In genomic region chr7:66163186-66163610, GRCh38 we compare ENCODE assay signal across 25 cellular contexts. TPM values are rescaled to one million over a fixed set of nuclear protein-coding genes. Genes with fewer than 3 reads are reported as not detected.
DNase-seq lines count a peak whose midpoint lies in the region; ATAC-seq, FAIRE-seq and TF ChIP-seq lines count a peak whose summit lies in the region.
"Had no signal": no experiment of that assay in that cellular context is flagged by ENCODE, and none has a peak within 500 bp of the region (broad histone marks: within the 10 kb centered on the region; RNA-seq: fewer than 3 reads in every experiment).

No MANE protein-coding gene starts in this region.

- TF ChIP-seq RAD21 in HepG2 (CRISPR knock-in tag; IDR thresholded peaks at IDR 0.05): no peak

- no peaks in the 10 kb centered on the region for H3K27me3 Mint-ChIP-seq in MCF 10A (ENCODE audit: insufficient read depth, unreplicated experiment)
- H3K27me3 Mint-ChIP-seq: B cell; CD4-positive, CD25-positive, alpha-beta regulatory T cell had no signal

- H3K9me3 Mint-ChIP-seq in MCF 10A (ENCODE audit: unreplicated experiment): no peaks in the 10 kb centered on the region
- H3K9me3 Mint-ChIP-seq: HFFc6 had no signal

- CTCF ChIA-PET in MCF 10A (lab: Yijun Ruan, JAX): interaction anchor here (0.7 to 1.1 kb wide), 2 partner anchors 9 to 15 kb away, joined by 3 to 5 read pairs; no protein-coding TSS in a partner anchor
- CTCF ChIA-PET in mammary epithelial cell (lab: Charles Lee; ENCODE audit: low non-redundant PET): no interaction called here
- CTCF ChIA-PET in HepG2 (lab: Yijun Ruan, JAX; ENCODE audit: low intra/inter-chr PET ratio, low total read pairs): no interaction called here

- peak; percentile 64 for ATAC-seq in HepG2
- peak in 2 of 4 donors; percentile 40 to 69 for ATAC-seq in psoas muscle
- ATAC-seq in GM18870 (IDR thresholded peaks at IDR 0.05; ENCODE audit: unreplicated experiment): no peak
- ATAC-seq: CD8-positive, alpha-beta T cell had no signal

- intact Hi-C loops in MCF 10A (cut with micrococcal nuclease): no loop called here
- intact Hi-C loops in breast epithelium (cut with DNase I; ENCODE audit: low total_unique reads): no loop called here
- intact Hi-C loops in mammary epithelial cell (cut with micrococcal nuclease): no loop called here
- intact Hi-C loops in HepG2 (cut with micrococcal nuclease; ENCODE audit: unreplicated experiment): no loop called here
- intact Hi-C loops in psoas muscle (cut with DNase I): no loop called here

- H3K79me2 ChIP-seq in mammary epithelial cell (ENCODE audit: insufficient read depth, low read length): no peaks in the 10 kb centered on the region
- H3K79me2 ChIP-seq in HepG2 (ENCODE audit: insufficient read depth, low read length): no peaks in the 10 kb centered on the region

- H3K27ac ChIP-seq in breast epithelium (no peak overlapping the region), mammary epithelial cell (ENCODE audit: insufficient read depth, low read depth, low read length) (no peak overlapping the region), HepG2 (ENCODE audit: extremely low read length, insufficient read depth, low read length) (no peak overlapping the region), psoas muscle (no peak overlapping the region)
- H3K27ac ChIP-seq: 22Rv1, BLaER1, C4-2B had no signal

- H3K36me3 ChIP-seq in breast epithelium (no peaks in the 10 kb centered on the region), mammary epithelial cell (ENCODE audit: insufficient read depth, low read length) (peaks cover 3% of the 10 kb centered on the region), HepG2 (replicated peaks in 1 of 2; ENCODE audit: control insufficient read depth in 1 of 2, insufficient read depth in 2 of 2, low read length in 2 of 2) (no peaks in the 10 kb centered on the region; a peak in 1 of 5 replicates), psoas muscle (ENCODE audit: insufficient read depth in 1 of 2, low read depth in 1 of 2) (peaks cover 0 to 11% of the 10 kb centered on the region in 2 donors)

- no peak for FAIRE-seq in HepG2 (lab: Jason Lieb, UNC)
- FAIRE-seq: A204.1, GM12891, GM18507, H54 had no signal

- H2AFZ ChIP-seq in mammary epithelial cell (ENCODE audit: low read depth, low read length): no peak overlapping the region
- H2AFZ ChIP-seq in HepG2 (ENCODE audit: low read length): no peak overlapping the region

- H3K4me1 ChIP-seq in breast epithelium: no peaks in the 10 kb centered on the region
- H3K4me1 ChIP-seq in mammary epithelial cell (ENCODE audit: insufficient read depth, low read length): no peaks in the 10 kb centered on the region
- peaks cover 19% of the 10 kb centered on the region for H3K4me1 ChIP-seq in HepG2 (ENCODE audit: insufficient read depth, low read length)
- no peaks in the 10 kb centered on the region for H3K4me1 ChIP-seq in psoas muscle
- H3K4me1 ChIP-seq: BLaER1, HAP-1 had no signal

- no peaks in the 10 kb centered on the region for H3K4me1 Mint-ChIP-seq in MCF 10A (ENCODE audit: insufficient read depth, unreplicated experiment)
- H3K4me1 Mint-ChIP-seq: B cell; CD4-positive, CD25-positive, alpha-beta regulatory T cell had no signal

- POLR2A ChIA-PET in MCF 10A (lab: Yijun Ruan, JAX): no interaction called here
- POLR2A ChIA-PET in HepG2 (lab: Yijun Ruan, JAX): no interaction called here

- in situ Hi-C loops in mammary epithelial cell (cut with MboI; ENCODE audit: low sequenced_read_pairs in 2 of 2): no loop called here
- in situ Hi-C loops in HepG2 (cut with HindIII; ENCODE audit: extremely low pct_ligation_motif_present, low pct_unique_long_range_greater_than_20kb): no loop called here

- H3K36me3 Mint-ChIP-seq in MCF 10A (ENCODE audit: insufficient read depth, unreplicated experiment): peaks cover 10% of the 10 kb centered on the region

- BruUV-seq in MCF 10A (replicated peaks; lab: Mats Ljungman, UMichigan) (no TSS peak), mammary epithelial cell (replicated peaks; lab: Mats Ljungman, UMichigan) (no TSS peak), HepG2 (replicated peaks; lab: Mats Ljungman, UMichigan) (no TSS peak)

- no peak overlapping the region for H3K4me3 ChIP-seq in breast epithelium
- H3K4me3 ChIP-seq in mammary epithelial cell (replicated peaks in 1 of 3; ENCODE audit: insufficient read depth in 1 of 3, low read depth in 2 of 3, low read length in 3 of 3): no peak overlapping the region
- no peak overlapping the region for H3K4me3 ChIP-seq in HepG2 (replicated peaks in 1 of 3; ENCODE audit: insufficient read depth in 1 of 3, low read depth in 2 of 3, low read length in 3 of 3)
- no peak overlapping the region for H3K4me3 ChIP-seq in psoas muscle
- H3K4me3 ChIP-seq: BLaER1, HAP-1 had no signal

- no peaks in the 10 kb centered on the region for H3K27me3 ChIP-seq in breast epithelium
- no peaks in the 10 kb centered on the region for H3K27me3 ChIP-seq in mammary epithelial cell (ENCODE audit: insufficient read depth, low read length)
- no peaks in the 10 kb centered on the region for H3K27me3 ChIP-seq in HepG2 (ENCODE audit: control insufficient read depth in 1 of 2, insufficient read depth in 2 of 2, low read length in 2 of 2)
- H3K27me3 ChIP-seq in psoas muscle (ENCODE audit: insufficient read depth in 3 of 3, low read length in 2 of 3): no peaks in the 10 kb centered on the region
- H3K27me3 ChIP-seq: BLaER1 had no signal

- peak; percentile 22 for DNase-seq in MCF 10A (ENCODE audit: unreplicated experiment)
- DNase-seq in breast epithelium (ENCODE audit: low spot score in 2 of 2): no peak
- DNase-seq in mammary epithelial cell: peak; percentile 25
- no peak for DNase-seq in HepG2 (ENCODE audit: low spot score)
- DNase-seq in psoas muscle: peak; percentile 26 to 67
- DNase-seq in LoVo (ENCODE audit: low spot score): no peak
- no peak for DNase-seq in COLO829 (ENCODE audit: low spot score)
- DNase-seq: Calu3; CD4-positive, CD25-positive, alpha-beta regulatory T cell; CD8-positive, alpha-beta T cell; DMS53; DMS79 treated with DMSO at 0.1 percent for 48 hours; GF-D8; GOT3; HFFc6 had no signal

- H3K27ac Mint-ChIP-seq in MCF 10A (ENCODE audit: low read depth, unreplicated experiment): no peak overlapping the region
- H3K27ac Mint-ChIP-seq: B cell; CD4-positive, CD25-positive, alpha-beta regulatory T cell; CD8-positive, alpha-beta T cell; HFFc6 had no signal

- dilution Hi-C loops in mammary epithelial cell (cut with HindIII; ENCODE audit: low sequenced_read_pairs): no loop called here

- peaks cover 4 to 12% of the 10 kb centered on the region in 2 donors for H3K9me3 ChIP-seq in breast epithelium
- H3K9me3 ChIP-seq in mammary epithelial cell (replicated peaks; ENCODE audit: insufficient read depth, low read length): no peaks in the 10 kb centered on the region
- H3K9me3 ChIP-seq in HepG2 (ENCODE audit: low read length): no peaks in the 10 kb centered on the region
- no peaks in the 10 kb centered on the region for H3K9me3 ChIP-seq in psoas muscle
- H3K9me3 ChIP-seq: HAP-1 had no signal

- no peak for TF ChIP-seq CTCF in MCF 10A (IDR thresholded peaks at IDR 0.05; ENCODE audit: unreplicated experiment)
- TF ChIP-seq CTCF in breast epithelium (IDR thresholded peaks at IDR 0.05): no peak
- TF ChIP-seq CTCF in mammary epithelial cell (conservative IDR thresholded peaks at IDR 0.05 in 1 of 2, IDR thresholded peaks at IDR 0.05 in 1 of 2; ENCODE audit: extremely low read depth in 1 of 2, insufficient read depth in 1 of 2, low read depth in 1 of 2, low read length in 2 of 2): no peak
- TF ChIP-seq CTCF in HepG2 (CRISPR knock-in tag; IDR thresholded peaks at IDR 0.05): no peak
- TF ChIP-seq CTCF in psoas muscle (IDR thresholded peaks at IDR 0.05): no peak

- H3K4me2 ChIP-seq in mammary epithelial cell (ENCODE audit: insufficient read depth, low read depth, low read length): no peak overlapping the region
- H3K4me2 ChIP-seq in HepG2 (ENCODE audit: low read depth, low read length): no peak overlapping the region
- H3K4me2 ChIP-seq: BLaER1 had no signal

- no peak overlapping the region for H3K4me3 Mint-ChIP-seq in MCF 10A (ENCODE audit: unreplicated experiment)
- H3K4me3 Mint-ChIP-seq: B cell; CD4-positive, CD25-positive, alpha-beta regulatory T cell; CD8-positive, alpha-beta T cell; HFFc6 had no signal

- H4K20me1 ChIP-seq in mammary epithelial cell (ENCODE audit: insufficient read depth, low read length): no peaks in the 10 kb centered on the region
- no peaks in the 10 kb centered on the region for H4K20me1 ChIP-seq in HepG2 (ENCODE audit: insufficient read depth, low read length)
- H4K20me1 ChIP-seq: BLaER1 had no signal

- WGBS in mammary epithelial cell (ENCODE audit: low coverage, missing lambda C conversion rate): 100% methylated on average over 1 of the region's 1 CpG
- WGBS in HepG2 (ENCODE audit: low lambda C conversion rate): 85% methylated on average over 1 of the region's 1 CpG
- 67 to 89% (median 83%) methylated on average over 1 of the region's 1 CpG for WGBS in psoas muscle, 3 donors

- no peak for TF ChIP-seq POLR2A in breast epithelium (IDR thresholded peaks at IDR 0.05)
- no peak for TF ChIP-seq POLR2A in HepG2 (IDR thresholded peaks at IDR 0.05; ENCODE audit: insufficient read depth in 1 of 2, low read depth in 2 of 2, low read length in 2 of 2)

- H3K9ac ChIP-seq in mammary epithelial cell (ENCODE audit: insufficient read depth, low read length) (no peak overlapping the region), HepG2 (ENCODE audit: insufficient read depth, low read depth, low read length) (no peak overlapping the region)
- H3K9ac ChIP-seq: BLaER1 had no signal

- no peak for TF ChIP-seq EP300 in HepG2 (IDR thresholded peaks at IDR 0.05; ENCODE audit: low read depth in 2 of 2, low read length in 2 of 2)
- TF ChIP-seq EP300 in HepG2 (CRISPR knock-in tag; IDR thresholded peaks at IDR 0.05; ENCODE audit: borderline replicate concordance): no peak

RNA-seq across cellular contexts. Expression of gene TPST1, which starts 41.9 kb away (rescaled TPM):
- 3.2 and 8.7 TPM in 2 replicates for total RNA-seq in MCF 10A (2022)
- total RNA-seq in breast epithelium: 10 to 100 TPM; 23.2 to 34.4 (median 23.3) TPM
- 10 to 100 TPM; 36.8 to 90.7 TPM for total RNA-seq in mammary epithelial cell
- 40.2 TPM for polyA plus RNA-seq in mammary epithelial cell
- polyA minus RNA-seq in mammary epithelial cell: 52.2 TPM
- total RNA-seq in HepG2 (2016; rRNA removed; fragmentation: Illumina TruSeq; extraction: Trizol): 11.8 and 24.3 TPM in 2 replicates
- total RNA-seq in HepG2 (2016; cell fraction: cytosol; rRNA removed; fragmentation: Illumina TruSeq; extraction: Trizol; ENCODE audit: low read depth): 45.8 and 49.7 TPM in 2 replicates
- total RNA-seq in HepG2 (2016; cell fraction: insoluble cytoplasmic fraction; rRNA removed; fragmentation: Illumina TruSeq; extraction: Trizol): 14.5 and 23.4 TPM in 2 replicates
- total RNA-seq in HepG2 (2016; cell fraction: membrane; rRNA removed; fragmentation: Illumina TruSeq; extraction: Trizol): 29.0 and 32.2 TPM in 2 replicates
- total RNA-seq in HepG2 (2016; cell fraction: nucleus; rRNA removed; fragmentation: Illumina TruSeq; extraction: Trizol): 32.2 and 33.4 TPM in 2 replicates
- polyA plus RNA-seq in HepG2 (2011; rRNA removed): 34.1 and 35.0 TPM in 2 replicates
- 21.1 and 29.0 TPM in 2 replicates for polyA plus RNA-seq in HepG2 (2011; cell fraction: cytosol; rRNA removed)
- 14.9 and 16.8 TPM in 2 replicates for polyA plus RNA-seq in HepG2 (2011; cell fraction: nucleus; rRNA removed)
- 19.1 and 32.8 TPM in 2 replicates for polyA plus RNA-seq in HepG2 (2012)
- 5.7 and 9.5 TPM in 2 replicates for polyA plus RNA-seq in HepG2 (2016; cell fraction: cytosol; fragmentation: Illumina TruSeq; extraction: Trizol; ENCODE audit: low read depth)
- polyA plus RNA-seq in HepG2 (2016; cell fraction: insoluble cytoplasmic fraction; fragmentation: Illumina TruSeq; extraction: Trizol; ENCODE audit: low read depth): 14.3 and 14.7 TPM in 2 replicates
- polyA plus RNA-seq in HepG2 (2016; cell fraction: membrane; fragmentation: Illumina TruSeq; extraction: Trizol; ENCODE audit: low read depth): 11.2 and 15.8 TPM in 2 replicates
- 31.5 and 33.9 TPM in 2 replicates for polyA plus RNA-seq in HepG2 (2016; cell fraction: nucleus; fragmentation: Illumina TruSeq; extraction: Trizol; ENCODE audit: insufficient read depth, low read depth)
- 6.5 and 39.5 TPM in 2 replicates for polyA minus RNA-seq in HepG2 (2011; rRNA and poly(A)+ RNA removed; ENCODE audit: low replicate concordance)
- polyA minus RNA-seq in HepG2 (2011; cell fraction: cytosol; rRNA and poly(A)+ RNA removed): 26.0 and 29.6 TPM in 2 replicates
- 66.4 and 75.1 TPM in 2 replicates for polyA minus RNA-seq in HepG2 (2011; cell fraction: nucleus; rRNA and poly(A)+ RNA removed)
- total RNA-seq in psoas muscle: 1 to 10 TPM; 2.5 to 4.5 (median 2.9) TPM
- 1 to 10 TPM; 1.8 to 3.1 (median 2.8) TPM for polyA plus RNA-seq in psoas muscle

RNA-seq across cellular contexts. Expression of gene CRCP, which starts 48.6 kb away (rescaled TPM):
- total RNA-seq in MCF 10A (2022) (27.5 and 39.8 TPM in 2 replicates), breast epithelium (10 to 100 TPM; 31.5 to 49.8 (median 41.3) TPM), mammary epithelial cell (10 to 100 TPM; 34.7 to 35.3 TPM), HepG2 (2016; rRNA removed; fragmentation: Illumina TruSeq; extraction: Trizol) (31.0 and 41.1 TPM in 2 replicates), psoas muscle (10 to 100 TPM; 11.3 to 18.8 (median 13.0) TPM)
- polyA plus RNA-seq in mammary epithelial cell (34.1 TPM), HepG2 (2011; rRNA removed) (22.7 and 27.7 TPM in 2 replicates), psoas muscle (10 to 100 TPM; 11.9 to 23.8 (median 17.7) TPM)
- 123 TPM for polyA minus RNA-seq in mammary epithelial cell
- 9.9 and 16.6 TPM in 2 replicates for total RNA-seq in HepG2 (2016; cell fraction: cytosol; rRNA removed; fragmentation: Illumina TruSeq; extraction: Trizol; ENCODE audit: low read depth)
- total RNA-seq in HepG2 (2016; cell fraction: insoluble cytoplasmic fraction; rRNA removed; fragmentation: Illumina TruSeq; extraction: Trizol): 31.6 and 44.5 TPM in 2 replicates
- total RNA-seq in HepG2 (2016; cell fraction: membrane; rRNA removed; fragmentation: Illumina TruSeq; extraction: Trizol): 21.3 and 21.4 TPM in 2 replicates
- 13.8 and 14.1 TPM in 2 replicates for total RNA-seq in HepG2 (2016; cell fraction: nucleus; rRNA removed; fragmentation: Illumina TruSeq; extraction: Trizol)
- 27.6 and 28.2 TPM in 2 replicates for polyA plus RNA-seq in HepG2 (2011; cell fraction: cytosol; rRNA removed)
- 10.8 and 14.7 TPM in 2 replicates for polyA plus RNA-seq in HepG2 (2011; cell fraction: nucleus; rRNA removed)
- 20.8 and 22.7 TPM in 2 replicates for polyA plus RNA-seq in HepG2 (2012)
- polyA plus RNA-seq in HepG2 (2016; cell fraction: cytosol; fragmentation: Illumina TruSeq; extraction: Trizol; ENCODE audit: low read depth): 5.1 and 5.2 TPM in 2 replicates
- 28.2 and 29.7 TPM in 2 replicates for polyA plus RNA-seq in HepG2 (2016; cell fraction: insoluble cytoplasmic fraction; fragmentation: Illumina TruSeq; extraction: Trizol; ENCODE audit: low read depth)
- polyA plus RNA-seq in HepG2 (2016; cell fraction: membrane; fragmentation: Illumina TruSeq; extraction: Trizol; ENCODE audit: low read depth): 10.6 and 11.6 TPM in 2 replicates
- 16.1 and 23.0 TPM in 2 replicates for polyA plus RNA-seq in HepG2 (2016; cell fraction: nucleus; fragmentation: Illumina TruSeq; extraction: Trizol; ENCODE audit: insufficient read depth, low read depth)
- 20.8 and 22.0 TPM in 2 replicates for polyA minus RNA-seq in HepG2 (2011; rRNA and poly(A)+ RNA removed; ENCODE audit: low replicate concordance)
- 20.6 and 22.6 TPM in 2 replicates for polyA minus RNA-seq in HepG2 (2011; cell fraction: cytosol; rRNA and poly(A)+ RNA removed)
- 18.3 and 21.8 TPM in 2 replicates for polyA minus RNA-seq in HepG2 (2011; cell fraction: nucleus; rRNA and poly(A)+ RNA removed)

Comparison
In these comparisons a context has a peak if more than half of its experiments do, and no peak if none do; other contexts are left out.
1. DNase-seq: peak in MCF 10A (single experiment), mammary epithelial cell (single experiment) and psoas muscle (2 of 2); none in breast epithelium (0 of 2), HepG2 (single experiment), LoVo (single experiment) and COLO829 (single experiment).